Comparison of ENCODE assay signal across 35 cellular contexts in genomic region chr7:146713907-146714306, GRCh38.
"Had no signal": no experiment of that assay in that cellular context is flagged by ENCODE, and none has a peak within 500 bp of the region (broad histone marks: within the 10 kb centered on the region; RNA-seq: fewer than 3 reads in every experiment).

No MANE protein-coding gene starts in this region.

- H3K9me3 ChIP-seq: ascending aorta had no signal

- H3K4me3 Mint-ChIP-seq: activated B cell treated with CpG ODN at 0.5 μM for 24 hours; activated CD4-positive, alpha-beta memory T cell treated with anti-CD3 and anti-CD28 coated beads for 36 hours; activated CD8-positive, alpha-beta T cell treated with anti-CD3 and anti-CD28 coated beads for 36 hours; activated naive CD4-positive, alpha-beta T cell treated with anti-CD3 and anti-CD28 coated beads, Interleukin-2, amount 10 ng/mL, durations not matched to agents 7 days and 5 days; activated naive CD4-positive, alpha-beta T cell treated with anti-CD3 and anti-CD28 coated beads, Interleukin-2, amount 50 U/mL, for 24 hours; activated naive CD8-positive, alpha-beta T cell; activated naive CD8-positive, alpha-beta T cell treated with anti-CD3 and anti-CD28 coated beads, Interleukin-2, amount 10 ng/mL, durations not matched to agents 7 days and 5 days; activated naive CD8-positive, alpha-beta T cell treated with anti-CD3 and anti-CD28 coated beads, Interleukin-2, amount 50 U/mL, for 24 hours; activated T-cell treated with anti-CD3 and anti-CD28 coated beads, Interleukin-2, amount 50 U/mL, for 24 hours; brain; central memory CD8-positive, alpha-beta T cell; T-helper 1 cell treated with Interleukin-12 subunit alpha and Interleukin-12 subunit beta and Interleukin-4 antibody, amounts not matched to agents 30 μg/mL and 1 μg/mL, for 36 hours; T-helper 2 cell treated with Interferon-gamma antibody and Interleukin-4, amounts not matched to agents 5 μg/mL and 100 μg/mL, for 36 hours had no signal

- DNase-seq: activated B cell treated with CpG ODN at 0.5 μM for 24 hours; activated CD4-positive, alpha-beta memory T cell treated with anti-CD3 and anti-CD28 coated beads for 36 hours; activated CD4-positive, alpha-beta T cell treated with anti-CD3 and anti-CD28 coated beads for 48 hours; activated CD4-positive, alpha-beta T cell treated with anti-CD3 and anti-CD28 coated beads, Interleukin-2, amount 50 U/mL, for 1 hour; activated CD4-positive, alpha-beta T cell treated with anti-CD3 and anti-CD28 coated beads, Interleukin-2, amount 50 U/mL, for 4 hours; activated CD4-positive, CD25-positive, alpha-beta regulatory T cell treated with anti-CD3 and anti-CD28 coated beads, Interleukin-2, amount 50 U/mL, for 72 hours; activated CD8-positive, alpha-beta memory T cell treated with anti-CD3 and anti-CD28 coated beads, Interleukin-2, amount 50 U/mL, for 4 hours; activated CD8-positive, alpha-beta T cell treated with anti-CD3 and anti-CD28 coated beads for 36 hours; activated effector memory CD4-positive, alpha-beta T cell treated with Interleukin-2 at 50 U/mL for 16 hours; activated gamma-delta T cell; activated naive CD4-positive, alpha-beta T cell treated with anti-CD3 and anti-CD28 coated beads, Interleukin-2, amount 10 ng/mL, durations not matched to agents 7 days and 5 days; activated naive CD4-positive, alpha-beta T cell treated with Interleukin-2 at 50 U/mL for 16 hours; activated naive CD8-positive, alpha-beta T cell treated with anti-CD3 and anti-CD28 coated beads, Interleukin-2, amount 10 ng/mL, durations not matched to agents 7 days and 5 days; activated naive CD8-positive, alpha-beta T cell treated with anti-CD3 and anti-CD28 coated beads, Interleukin-2, amount 50 U/mL, for 24 hours; activated T-cell treated with anti-CD3 and anti-CD28 coated beads, Interleukin-2, amount 50 U/mL, for 24 hours; activated T-cell treated with anti-CD3 and anti-CD28 coated beads, Interleukin-2, amount 50 U/mL, for 48 hours; amygdala; anterior cingulate cortex; caudate nucleus; cerebellar nuclear complex; T-helper 1 cell; T-helper 2 cell; T-helper 9 cell had no signal

- H3K36me3 Mint-ChIP-seq: activated CD4-positive, alpha-beta memory T cell treated with anti-CD3 and anti-CD28 coated beads for 36 hours; activated naive CD4-positive, alpha-beta T cell treated with anti-CD3 and anti-CD28 coated beads, Interleukin-2, amount 10 ng/mL, durations not matched to agents 7 days and 5 days; activated naive CD4-positive, alpha-beta T cell treated with anti-CD3 and anti-CD28 coated beads, Interleukin-2, amount 50 U/mL, for 24 hours; activated naive CD8-positive, alpha-beta T cell; activated naive CD8-positive, alpha-beta T cell treated with anti-CD3 and anti-CD28 coated beads, Interleukin-2, amount 10 ng/mL, durations not matched to agents 7 days and 5 days; brain had no signal

- H3K27ac ChIP-seq: ascending aorta, cardiac muscle cell, VCaP had no signal

- H3K4me1 Mint-ChIP-seq: activated B cell treated with CpG ODN at 0.5 μM for 24 hours; activated naive CD4-positive, alpha-beta T cell treated with anti-CD3 and anti-CD28 coated beads, Interleukin-2, amount 10 ng/mL, durations not matched to agents 7 days and 5 days; activated naive CD4-positive, alpha-beta T cell treated with anti-CD3 and anti-CD28 coated beads, Interleukin-2, amount 50 U/mL, for 24 hours; activated naive CD8-positive, alpha-beta T cell treated with anti-CD3 and anti-CD28 coated beads, Interleukin-2, amount 10 ng/mL, durations not matched to agents 7 days and 5 days; activated naive CD8-positive, alpha-beta T cell treated with anti-CD3 and anti-CD28 coated beads, Interleukin-2, amount 50 U/mL, for 24 hours; brain; central memory CD8-positive, alpha-beta T cell had no signal

- FAIRE-seq: bronchial epithelial cell, TTC549 had no signal

- H3K4me3 ChIP-seq: ascending aorta, cardiac muscle cell had no signal

- H3K9me3 Mint-ChIP-seq: brain; T-helper 1 cell treated with Interleukin-12 subunit alpha and Interleukin-12 subunit beta and Interleukin-4 antibody, amounts not matched to agents 30 μg/mL and 1 μg/mL, for 36 hours had no signal

- H3K4me1 ChIP-seq: ascending aorta had no signal

- H3K27ac Mint-ChIP-seq: activated B cell treated with CpG ODN at 0.5 μM for 24 hours; activated CD4-positive, alpha-beta memory T cell treated with anti-CD3 and anti-CD28 coated beads for 36 hours; activated CD8-positive, alpha-beta T cell treated with anti-CD3 and anti-CD28 coated beads for 36 hours; activated naive CD4-positive, alpha-beta T cell treated with anti-CD3 and anti-CD28 coated beads, Interleukin-2, amount 10 ng/mL, durations not matched to agents 7 days and 5 days; activated naive CD4-positive, alpha-beta T cell treated with anti-CD3 and anti-CD28 coated beads, Interleukin-2, amount 50 U/mL, for 24 hours; activated naive CD8-positive, alpha-beta T cell; activated naive CD8-positive, alpha-beta T cell treated with anti-CD3 and anti-CD28 coated beads, Interleukin-2, amount 10 ng/mL, durations not matched to agents 7 days and 5 days; activated naive CD8-positive, alpha-beta T cell treated with anti-CD3 and anti-CD28 coated beads, Interleukin-2, amount 50 U/mL, for 24 hours; activated T-cell treated with anti-CD3 and anti-CD28 coated beads, Interleukin-2, amount 50 U/mL, for 24 hours; activated T-helper 2 cell treated with anti-CD3 and anti-CD28 coated beads, Interferon-gamma antibody, Interleukin-2, Interleukin-4, amounts not matched to agents 10 μg/mL and 5 μg/mL and 100 μg/mL, durations not matched to agents 14 hours and 24 hours and 36 hours; brain; T-helper 1 cell treated with Interleukin-12 subunit alpha and Interleukin-12 subunit beta and Interleukin-4 antibody, amounts not matched to agents 30 μg/mL and 1 μg/mL, for 36 hours; T-helper 2 cell treated with Interferon-gamma antibody and Interleukin-4, amounts not matched to agents 5 μg/mL and 100 μg/mL, for 36 hours had no signal

- H3K27me3 Mint-ChIP-seq: activated B cell treated with CpG ODN at 0.5 μM for 24 hours; activated CD4-positive, alpha-beta memory T cell treated with anti-CD3 and anti-CD28 coated beads for 36 hours; activated CD8-positive, alpha-beta T cell treated with anti-CD3 and anti-CD28 coated beads for 36 hours; activated naive CD4-positive, alpha-beta T cell treated with anti-CD3 and anti-CD28 coated beads, Interleukin-2, amount 10 ng/mL, durations not matched to agents 7 days and 5 days; activated naive CD4-positive, alpha-beta T cell treated with anti-CD3 and anti-CD28 coated beads, Interleukin-2, amount 50 U/mL, for 24 hours; activated naive CD8-positive, alpha-beta T cell; activated naive CD8-positive, alpha-beta T cell treated with anti-CD3 and anti-CD28 coated beads, Interleukin-2, amount 10 ng/mL, durations not matched to agents 7 days and 5 days; activated naive CD8-positive, alpha-beta T cell treated with anti-CD3 and anti-CD28 coated beads, Interleukin-2, amount 50 U/mL, for 24 hours; activated T-cell treated with anti-CD3 and anti-CD28 coated beads, Interleukin-2, amount 50 U/mL, for 24 hours; brain; central memory CD8-positive, alpha-beta T cell had no signal

- ATAC-seq: activated CD8-positive, alpha-beta T cell treated with anti-CD3 and anti-CD28 coated beads for 36 hours; activated naive CD8-positive, alpha-beta T cell treated with anti-CD3 and anti-CD28 coated beads, Interleukin-2, amount 50 U/mL, for 24 hours had no signal

- H3K27me3 ChIP-seq: ascending aorta, cardiac muscle cell had no signal

- H3K36me3 ChIP-seq: ascending aorta, cardiac muscle cell had no signal
